Comparison of ENCODE assay signal across 27 cellular contexts in the genomic region with DNA sequence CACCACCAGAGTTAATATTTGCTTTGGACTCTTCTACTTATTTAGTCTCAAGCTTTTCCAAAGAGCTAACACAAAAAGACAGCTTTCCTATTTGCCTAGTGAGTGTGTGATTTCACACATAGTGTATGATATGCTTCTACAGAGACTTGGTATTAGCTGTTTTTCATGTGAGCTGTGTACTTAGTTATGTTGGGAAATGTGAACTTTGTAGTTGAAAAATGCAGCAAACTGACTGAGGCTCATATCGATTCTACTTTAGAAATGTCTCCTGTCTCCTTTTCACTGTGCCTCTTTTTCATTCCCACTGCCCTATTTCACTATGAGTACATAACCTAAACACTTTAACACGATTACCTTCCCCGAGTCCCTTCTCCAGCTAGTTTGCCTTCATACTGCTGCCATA.
A peak's percentile ranks its signal among the peaks of the same experiment; 100 is the strongest.
DNase-seq lines count a peak whose midpoint lies in the region; ATAC-seq, FAIRE-seq and TF ChIP-seq lines count a peak whose summit lies in the region.
"Had no signal": no experiment of that assay in that cellular context is flagged by ENCODE, and none has a peak within 500 bp of the region (broad histone marks: within the 10 kb centered on the region; RNA-seq: fewer than 3 reads in every experiment).

No MANE protein-coding gene starts in this region.

- H3K4me3 ChIP-seq in A549 (no peak overlapping the region), right lobe of liver (peak overlapping the region in 2 of 3 donors; percentile 32 to 36), SK-N-SH (ENCODE audit: low read depth in 2 of 2, low read length in 1 of 2) (no peak overlapping the region)
- H3K4me3 ChIP-seq: BLaER1 treated with 17β-estradiol and CSF1 and Interleukin-3, amounts not matched to agents 10 nM and 100 nM; GM12878; heart left ventricle; lung; stomach; vagina had no signal

- DNase-seq in A549 (ENCODE audit: low read depth in 1 of 2, low spot score in 1 of 2) (peak in 1 of 2 experiments; percentile 39), NCI-H2029 treated with DMSO at 0.1 percent for 48 hours (lab: John Stamatoyannopoulos, UW) (peak; percentile 19), right lobe of liver (no peak), A172 (ENCODE audit: low spot score) (no peak), SK-N-SH (no peak)
- DNase-seq in stimulated activated CD4-positive, alpha-beta T cell treated with anti-CD3 and anti-CD28 coated beads, Interleukin-4, amount 100 ng/mL, for 4 hours: no peak
- DNase-seq: activated CD4-positive, alpha-beta T cell treated with anti-CD3 and anti-CD28 coated beads, Interleukin-2, amount 50 U/mL, for 48 hours; activated naive CD4-positive, alpha-beta T cell; anterior cingulate cortex; DMS 273 treated with DMSO at 0.1 percent for 48 hours; H7; heart left ventricle; KG1; NCI-H526; OCI-M1; SIG-M5; stimulated activated CD4-positive, alpha-beta T cell treated with anti-CD3 and anti-CD28 coated beads, Interleukin-2, amount 100 ng/mL, for 24 hours; stomach; T-helper 1 cell had no signal

- peaks cover 95% of the 10 kb centered on the region for H3K79me2 ChIP-seq in SK-N-SH (ENCODE audit: insufficient read depth)

- no peaks in the 10 kb centered on the region for H3K9me3 ChIP-seq in A549
- no peaks in the 10 kb centered on the region for H3K9me3 ChIP-seq in right lobe of liver
- no peaks in the 10 kb centered on the region for H3K9me3 ChIP-seq in SK-N-SH
- H3K9me3 ChIP-seq: BLaER1 treated with 17β-estradiol and CSF1 and Interleukin-3, amounts not matched to agents 10 nM and 100 nM; heart left ventricle; stomach; vagina had no signal

- H3K4me1 ChIP-seq in A549 (peaks cover 48% of the 10 kb centered on the region), right lobe of liver (peaks cover 0 to 63% (median 10%) of the 10 kb centered on the region in 4 donors), SK-N-SH (ENCODE audit: control insufficient read depth in 1 of 2, insufficient read depth in 2 of 2, low read depth in 1 of 2, low read length in 1 of 2) (peaks cover 19 to 33% of the 10 kb centered on the region in 2 experiments; a peak in 3 of 4 replicates)
- H3K4me1 ChIP-seq: vagina had no signal

- H3K9me2 ChIP-seq in SK-N-SH: no peaks in the 10 kb centered on the region

- H3K9ac ChIP-seq in SK-N-SH: no peak overlapping the region
- H3K9ac ChIP-seq: BLaER1 treated with 17β-estradiol and CSF1 and Interleukin-3, amounts not matched to agents 10 nM and 100 nM had no signal

- H3K36me3 ChIP-seq in right lobe of liver (no peaks in the 10 kb centered on the region), SK-N-SH (replicated peaks in 1 of 2; ENCODE audit: control insufficient read depth in 1 of 2, insufficient read depth in 2 of 2, low read length in 1 of 2) (peaks cover 0 to 13% of the 10 kb centered on the region in 2 experiments)
- H3K36me3 ChIP-seq: BLaER1 treated with 17β-estradiol and CSF1 and Interleukin-3, amounts not matched to agents 10 nM and 100 nM; heart left ventricle; stomach; vagina had no signal

- peaks cover 15% of the 10 kb centered on the region for H3F3A ChIP-seq in SK-N-SH (replicated peaks; ENCODE audit: insufficient read depth)

- TF ChIP-seq CTCF in A549 (IDR thresholded peaks at IDR 0.05): no peak
- no peak for TF ChIP-seq CTCF in right lobe of liver (IDR thresholded peaks at IDR 0.05)
- TF ChIP-seq CTCF in SK-N-SH (IDR thresholded peaks at IDR 0.05): no peak

- POLR2A ChIA-PET in A549 (lab: Yijun Ruan, JAX) (interaction anchor here (1.2 to 1.7 kb wide), 2 partner anchors 135 to 137 kb away, joined by 3 to 4 read pairs; a partner anchor contains a TSS), SK-N-SH (lab: Yijun Ruan, JAX) (no interaction called here)

- intact Hi-C loops in right lobe of liver (cut with DNase I): no loop called here

- FAIRE-seq in A549 (lab: Jason Lieb, UNC): peak; percentile 70
- FAIRE-seq: A204.1, GM12878 had no signal

- TF ChIP-seq POLR2A in A549 (IDR thresholded peaks at IDR 0.05; ENCODE audit: low read length) (no peak), right lobe of liver (IDR thresholded peaks at IDR 0.05) (no peak)

- H3K27ac ChIP-seq in A549 (peak overlapping the region; percentile 46 to 68), cingulate gyrus (ENCODE audit: low read depth, low read length) (peak overlapping the region; percentile 60), right lobe of liver (peak overlapping the region in 2 of 3 donors; percentile 53 to 60), SK-N-SH (ENCODE audit: low read depth in 2 of 2, low read length in 1 of 2) (no peak overlapping the region)
- H3K27ac ChIP-seq: BLaER1 treated with 17β-estradiol and CSF1 and Interleukin-3, amounts not matched to agents 10 nM and 100 nM; heart left ventricle; stomach; vagina; VCaP had no signal

- H2AFZ ChIP-seq in SK-N-SH (ENCODE audit: low read depth): no peak overlapping the region

- ATAC-seq in A549 (peak; percentile 54 to 81; a peak in 4 of 6 replicates), right lobe of liver (peak; percentile 82 to 92 (median 88)), HG03175 (IDR thresholded peaks at IDR 0.05; ENCODE audit: unreplicated experiment) (no peak)
- ATAC-seq: GM12878, heart left ventricle had no signal

- H3K4me2 ChIP-seq in A549 (peak overlapping the region; percentile 76), SK-N-SH (no peak overlapping the region)
- H3K4me2 ChIP-seq: BLaER1 treated with 17β-estradiol and CSF1 and Interleukin-3, amounts not matched to agents 10 nM and 100 nM had no signal

- no peaks in the 10 kb centered on the region; the same call in 1 of the 2 replicates for H4K20me1 ChIP-seq in SK-N-SH (ENCODE audit: insufficient read depth)

- CTCF ChIA-PET in A549 (lab: Yijun Ruan, JAX): interaction anchor here (1.0 to 1.8 kb wide), 6 partner anchors 9 to 20 kb away, joined by 3 to 5 read pairs (median 3); no protein-coding TSS in a partner anchor
- CTCF ChIA-PET in SK-N-SH (lab: Yijun Ruan, JAX): interaction anchor here (0.6 to 2.4 kb wide), 4 partner anchors 14 to 991 kb away, joined by 3 to 12 read pairs (median 3); no protein-coding TSS in a partner anchor

- H3K27me3 ChIP-seq in right lobe of liver (no peaks in the 10 kb centered on the region), SK-N-SH (ENCODE audit: insufficient read depth) (no peaks in the 10 kb centered on the region)
- H3K27me3 ChIP-seq: BLaER1 treated with 17β-estradiol and CSF1 and Interleukin-3, amounts not matched to agents 10 nM and 100 nM; heart left ventricle; stomach; vagina had no signal

- no peak for TF ChIP-seq EP300 in A549 (IDR thresholded peaks at IDR 0.05)
- no peak for TF ChIP-seq EP300 in SK-N-SH (IDR thresholded peaks at IDR 0.05; ENCODE audit: borderline replicate concordance in 1 of 2, low read depth in 1 of 2, low read length in 1 of 2)

- 8% methylated on average over 3 of the region's 3 CpGs for WGBS in A549 (ENCODE audit: missing lambda C conversion rate)
- WGBS in right lobe of liver (ENCODE audit: insufficient coverage, low coverage, low lambda C conversion rate, missing lambda C conversion rate): 25% methylated on average over 3 of the region's 3 CpGs
- WGBS in SK-N-SH (ENCODE audit: low lambda C conversion rate): 75% methylated on average over 3 of the region's 3 CpGs

- TF ChIP-seq RAD21 in A549 (conservative IDR thresholded peaks at IDR 0.05 in 1 of 2, IDR thresholded peaks at IDR 0.05 in 1 of 2) (no peak), SK-N-SH (IDR thresholded peaks at IDR 0.05; ENCODE audit: low read length) (no peak)

TF ChIP-seq in A549, 52 proteins besides CTCF, POLR2A, EP300 and RAD21:
- TF ChIP-seq, protein P1, sequence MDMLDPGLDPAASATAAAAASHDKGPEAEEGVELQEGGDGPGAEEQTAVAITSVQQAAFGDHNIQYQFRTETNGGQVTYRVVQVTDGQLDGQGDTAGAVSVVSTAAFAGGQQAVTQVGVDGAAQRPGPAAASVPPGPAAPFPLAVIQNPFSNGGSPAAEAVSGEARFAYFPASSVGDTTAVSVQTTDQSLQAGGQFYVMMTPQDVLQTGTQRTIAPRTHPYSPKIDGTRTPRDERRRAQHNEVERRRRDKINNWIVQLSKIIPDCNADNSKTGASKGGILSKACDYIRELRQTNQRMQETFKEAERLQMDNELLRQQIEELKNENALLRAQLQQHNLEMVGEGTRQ (IDR thresholded peaks at IDR 0.05): no peak
- peak; percentile 53 for TF ChIP-seq GATA3 (IDR thresholded peaks at IDR 0.05; ENCODE audit: borderline replicate concordance)
- peak in 1 of 2 experiments; percentile 24; a peak in 1 of 4 replicates for TF ChIP-seq CEBPB (IDR thresholded peaks at IDR 0.05)
TF ChIP-seq in A549: peak in this region for 2.

TF ChIP-seq in SK-N-SH, 30 proteins besides CTCF, POLR2A, EP300 and RAD21 (continues in another document):
- no peak for TF ChIP-seq YY1 (IDR thresholded peaks at IDR 0.05; ENCODE audit: low read depth)
- no peak for TF ChIP-seq TAF1 (IDR thresholded peaks at IDR 0.05; ENCODE audit: borderline replicate concordance, low read depth, low read length)
- TF ChIP-seq EZH2phosphoT487 (IDR thresholded peaks at IDR 0.05; ENCODE audit: borderline replicate concordance, low read depth): no peak
- TF ChIP-seq, protein P2, sequence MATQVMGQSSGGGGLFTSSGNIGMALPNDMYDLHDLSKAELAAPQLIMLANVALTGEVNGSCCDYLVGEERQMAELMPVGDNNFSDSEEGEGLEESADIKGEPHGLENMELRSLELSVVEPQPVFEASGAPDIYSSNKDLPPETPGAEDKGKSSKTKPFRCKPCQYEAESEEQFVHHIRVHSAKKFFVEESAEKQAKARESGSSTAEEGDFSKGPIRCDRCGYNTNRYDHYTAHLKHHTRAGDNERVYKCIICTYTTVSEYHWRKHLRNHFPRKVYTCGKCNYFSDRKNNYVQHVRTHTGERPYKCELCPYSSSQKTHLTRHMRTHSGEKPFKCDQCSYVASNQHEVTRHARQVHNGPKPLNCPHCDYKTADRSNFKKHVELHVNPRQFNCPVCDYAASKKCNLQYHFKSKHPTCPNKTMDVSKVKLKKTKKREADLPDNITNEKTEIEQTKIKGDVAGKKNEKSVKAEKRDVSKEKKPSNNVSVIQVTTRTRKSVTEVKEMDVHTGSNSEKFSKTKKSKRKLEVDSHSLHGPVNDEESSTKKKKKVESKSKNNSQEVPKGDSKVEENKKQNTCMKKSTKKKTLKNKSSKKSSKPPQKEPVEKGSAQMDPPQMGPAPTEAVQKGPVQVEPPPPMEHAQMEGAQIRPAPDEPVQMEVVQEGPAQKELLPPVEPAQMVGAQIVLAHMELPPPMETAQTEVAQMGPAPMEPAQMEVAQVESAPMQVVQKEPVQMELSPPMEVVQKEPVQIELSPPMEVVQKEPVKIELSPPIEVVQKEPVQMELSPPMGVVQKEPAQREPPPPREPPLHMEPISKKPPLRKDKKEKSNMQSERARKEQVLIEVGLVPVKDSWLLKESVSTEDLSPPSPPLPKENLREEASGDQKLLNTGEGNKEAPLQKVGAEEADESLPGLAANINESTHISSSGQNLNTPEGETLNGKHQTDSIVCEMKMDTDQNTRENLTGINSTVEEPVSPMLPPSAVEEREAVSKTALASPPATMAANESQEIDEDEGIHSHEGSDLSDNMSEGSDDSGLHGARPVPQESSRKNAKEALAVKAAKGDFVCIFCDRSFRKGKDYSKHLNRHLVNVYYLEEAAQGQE (IDR thresholded peaks at IDR 0.05; ENCODE audit: low read depth, low read length): no peak
- TF ChIP-seq JUND (IDR thresholded peaks at IDR 0.05): no peak
- TF ChIP-seq GABPA (IDR thresholded peaks at IDR 0.05; ENCODE audit: low read depth): no peak

Comparison
In these comparisons a context has a peak if more than half of its experiments do, and no peak if none do; other contexts are left out.
1. H3K27ac ChIP-seq: peak in A549 (2 of 2), cingulate gyrus (single experiment) and right lobe of liver (2 of 3); none in SK-N-SH (0 of 2).
2. H3K4me3 ChIP-seq: peak in right lobe of liver (2 of 3); none in A549 (single experiment) and SK-N-SH (0 of 2).